In genomic region chr5:99721487-99721886, GRCh38 we compare ENCODE assay signal across 22 cellular contexts.
A peak's percentile ranks its signal among the peaks of the same experiment; 100 is the strongest.
DNase-seq lines count a peak whose midpoint lies in the region; ATAC-seq and TF ChIP-seq lines count a peak whose summit lies in the region.
"Had no signal": no experiment of that assay in that cellular context is flagged by ENCODE, and none has a peak within 500 bp of the region (broad histone marks: within the 10 kb centered on the region; RNA-seq: fewer than 3 reads in every experiment).

No MANE protein-coding gene starts in this region.

- H3K27ac ChIP-seq in HEK293 (ENCODE audit: extremely low read depth, low read depth, low read length): no peak overlapping the region

- H3K9me3 Mint-ChIP-seq in WTC11: peaks cover 7% of the 10 kb centered on the region

- no peaks in the 10 kb centered on the region for H3K36me3 Mint-ChIP-seq in WTC11
- H3K36me3 Mint-ChIP-seq: CD14-positive monocyte had no signal

- H3K27ac Mint-ChIP-seq in WTC11: no peak overlapping the region
- H3K27ac Mint-ChIP-seq: CD14-positive monocyte, T-helper 17 cell had no signal

- peak; percentile 7 for DNase-seq in NCI-H146 treated with DMSO at 0.1 percent for 48 hours (lab: John Stamatoyannopoulos, UW; ENCODE audit: unreplicated experiment)
- DNase-seq in WTC11 (ENCODE audit: low spot score): no peak
- peak; percentile 1 for DNase-seq in renal cortical epithelial cell (ENCODE audit: low read depth)
- no peak for DNase-seq in stimulated activated CD4-positive, alpha-beta T cell treated with anti-CD3 and anti-CD28 coated beads, Interleukin-4, amount 100 ng/mL, for 1 hour
- DNase-seq in T-helper 9 cell: no peak
- DNase-seq: BE2C, Calu3, KBM-7, MG63, NCI-H1105 treated with DMSO at 0.1 percent for 48 hours, NCI-H1694, NCI-H2029 treated with DMSO at 0.1 percent for 48 hours, NCI-H2171, NCI-H345, NCI-H510A treated with DMSO at 0.1 percent for 48 hours, NCI-H82, Right ventricle myocardium superior, RPMI8226, T-helper 17 cell had no signal

- H3K4me3 Mint-ChIP-seq in WTC11: no peak overlapping the region
- H3K4me3 Mint-ChIP-seq: CD14-positive monocyte, T-helper 17 cell had no signal

- no peaks in the 10 kb centered on the region for H3K9me3 ChIP-seq in HEK293 (ENCODE audit: control insufficient read depth, insufficient read depth, low read depth, low read length)
- H3K9me3 ChIP-seq: BE2C, MG63 had no signal

- no peaks in the 10 kb centered on the region for H3K36me3 ChIP-seq in HEK293 (ENCODE audit: control insufficient read depth in 2 of 2, insufficient read depth in 1 of 2, low read length in 2 of 2)
- H3K36me3 ChIP-seq: BE2C, MG63 had no signal

- ATAC-seq in WTC11: no peak
- ATAC-seq in HG03457 (IDR thresholded peaks at IDR 0.05; ENCODE audit: unreplicated experiment): no peak
- ATAC-seq: T-helper 17 cell had no signal

- TF ChIP-seq CTCF in HEK293 (tag by site-specific recombination; IDR thresholded peaks at IDR 0.05) (no peak), WTC11 (IDR thresholded peaks at IDR 0.05) (no peak)

- no peaks in the 10 kb centered on the region for H3K4me1 ChIP-seq in HEK293 (ENCODE audit: control insufficient read depth, insufficient read depth, low read length)
- H3K4me1 ChIP-seq: BE2C had no signal

- CTCF ChIA-PET in HEK293 (lab: Yijun Ruan, JAX) (no interaction called here), WTC11 (lab: Charles Lee) (no interaction called here)

- H3K4me1 Mint-ChIP-seq in WTC11: peaks cover 9% of the 10 kb centered on the region
- H3K4me1 Mint-ChIP-seq: CD14-positive monocyte, T-helper 17 cell had no signal

- peaks cover 7% of the 10 kb centered on the region; the same call in 1 of the 2 replicates for H3K27me3 Mint-ChIP-seq in WTC11 (ENCODE audit: low read depth)
- H3K27me3 Mint-ChIP-seq: T-helper 17 cell had no signal

- no peak overlapping the region for H3K4me3 ChIP-seq in HEK293 (ENCODE audit: low read depth, low read length)
- H3K4me3 ChIP-seq: MG63 had no signal

- POLR2A ChIA-PET in HEK293 (lab: Yijun Ruan, JAX) (no interaction called here), WTC11 (lab: Charles Lee) (no interaction called here)

TF ChIP-seq in HEK293, 187 proteins besides CTCF, POLR2A, EP300 and RAD21:
- TF ChIP-seq FEZF1 (tag by site-specific recombination; IDR thresholded peaks at IDR 0.05): 0 out of 2 replicates have a peak, but pooled peaks have one; percentile 9
- no peak for TF ChIP-seq ZBTB11 (tag by site-specific recombination; conservative IDR thresholded peaks at IDR 0.05; ENCODE audit: low read depth)

TF ChIP-seq in WTC11, 78 proteins besides CTCF, POLR2A, EP300 and RAD21:
- TF ChIP-seq USF1 (CRISPR knock-in tag; IDR thresholded peaks at IDR 0.05): no peak
- TF ChIP-seq TP53 (CRISPR knock-in tag; IDR thresholded peaks at IDR 0.05): no peak
- TF ChIP-seq RORB (CRISPR knock-in tag; IDR thresholded peaks at IDR 0.05): peak; percentile 70; the same call in 1 of the 2 replicates
- TF ChIP-seq GABPB1 (CRISPR knock-in tag; IDR thresholded peaks at IDR 0.05): 0 out of 2 replicates have a peak, but pooled peaks have one; percentile 23
- TF ChIP-seq FOXK1 (CRISPR knock-in tag; IDR thresholded peaks at IDR 0.05): no peak

Comparison
In these comparisons a context has a peak if more than half of its experiments do, and no peak if none do; other contexts are left out.
1. DNase-seq: peak in NCI-H146 treated with DMSO at 0.1 percent for 48 hours (single experiment) and renal cortical epithelial cell (single experiment); none in WTC11 (single experiment), stimulated activated CD4-positive, alpha-beta T cell treated with anti-CD3 and anti-CD28 coated beads, Interleukin-4, amount 100 ng/mL, for 1 hour (single experiment) and T-helper 9 cell (single experiment).